ENCODE assay signal across 8 cellular contexts in the genomic region with DNA sequence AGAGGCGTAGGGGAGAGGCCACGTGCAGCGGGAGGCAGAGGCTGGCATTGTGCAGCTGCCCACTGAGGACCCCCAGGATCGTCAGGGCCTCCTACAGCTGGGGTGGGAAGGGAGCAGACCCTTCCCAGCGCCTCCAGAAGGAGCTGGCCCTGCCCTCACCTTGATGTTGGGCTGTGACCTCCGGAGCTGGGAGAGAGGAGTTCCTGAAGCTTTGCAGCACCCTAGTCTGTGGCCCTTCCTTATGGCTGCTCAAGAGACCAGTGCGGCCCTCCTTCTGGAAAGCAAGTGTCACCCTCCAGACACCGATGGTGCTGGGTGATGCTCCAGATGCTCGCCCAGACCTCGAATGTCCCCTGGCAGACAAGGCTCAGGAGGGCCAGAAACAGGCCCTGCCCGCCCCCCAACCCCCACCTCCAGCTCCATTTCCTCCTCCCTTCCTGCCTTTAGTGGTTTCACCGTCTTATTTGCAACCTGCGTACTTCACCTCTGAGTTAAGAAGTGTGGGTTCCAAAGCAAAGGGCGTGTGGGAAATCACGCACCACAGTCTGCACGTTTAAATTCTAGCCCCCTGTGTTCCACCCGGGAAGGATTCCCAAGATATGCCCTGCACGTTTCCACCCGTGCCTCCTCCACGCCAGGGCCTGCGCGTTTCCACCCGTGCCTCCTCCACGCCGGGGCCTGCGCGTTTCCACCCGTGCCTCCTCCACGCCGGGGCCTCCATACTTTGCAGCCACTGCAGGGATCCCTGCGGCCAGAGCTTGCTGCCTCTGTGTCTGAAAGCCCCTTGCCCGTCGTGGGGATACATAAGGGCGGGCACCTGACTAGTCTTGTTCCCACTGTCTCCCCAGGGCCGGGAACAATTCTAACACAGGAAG.
A peak's percentile ranks its signal among the peaks of the same experiment; 100 is the strongest.
DNase-seq lines count a peak whose midpoint lies in the region; ATAC-seq, FAIRE-seq and TF ChIP-seq lines count a peak whose summit lies in the region.
"Not testable (repeated sequence)": the region's sequence is repeated elsewhere in the genome, so short reads cannot be mapped to it uniquely, and the experiment has no call there.

No MANE protein-coding gene starts in this region.

- H2BK120ac ChIP-seq in mesenchymal stem cell (ENCODE audit: low read depth, low read length); neuronal stem cell (ENCODE audit: low read depth, low read length): not testable (repeated sequence)

- H3K4me1 Mint-ChIP-seq in T-cell (peaks cover 11 to 21% (median 21%) of the 10 kb centered on the region in 3 donors), endodermal cell (peaks cover 16% of the 10 kb centered on the region)

- H3K27me3 ChIP-seq in BLaER1; endodermal cell (ENCODE audit: control insufficient read depth, insufficient read depth, low read length, poor library complexity, severe bottlenecking); mesenchymal stem cell (ENCODE audit: control insufficient read depth in 1 of 2, insufficient read depth in 1 of 2, low read length in 2 of 2); neuronal stem cell (ENCODE audit: control insufficient read depth in 3 of 3, insufficient read depth in 3 of 3, low read depth in 1 of 3, low read length in 3 of 3): not testable (repeated sequence)

- H3K9me3 ChIP-seq in BLaER1; endodermal cell (ENCODE audit: control insufficient read depth, low read length); mesenchymal stem cell (ENCODE audit: control insufficient read depth, low read length); neuronal stem cell (replicated peaks in 1 of 2; ENCODE audit: control insufficient read depth in 2 of 2, insufficient read depth in 1 of 2, low read depth in 1 of 2, low read length in 2 of 2): not testable (repeated sequence)

- H2BK15ac ChIP-seq in mesenchymal stem cell (ENCODE audit: low read depth, poor library complexity, severe bottlenecking); neuronal stem cell (ENCODE audit: low read length): not testable (repeated sequence)

- CTCF ChIA-PET in T-cell (lab: Charles Lee) = not testable (repeated sequence)

- H3K27ac Mint-ChIP-seq in T-cell = peak overlapping the region in 1 of 2 donors; percentile 89
- H3K27ac Mint-ChIP-seq in activated naive CD4-positive, alpha-beta T cell treated with anti-CD3 and anti-CD28 coated beads, Interleukin-2, amount 50 U/mL, for 72 hours = peak overlapping the region; percentile 36 to 73
- not testable (repeated sequence) for H3K27ac Mint-ChIP-seq in endodermal cell

- H2AFZ ChIP-seq in mesenchymal stem cell (ENCODE audit: low read depth, low read length); neuronal stem cell (ENCODE audit: low read length): not testable (repeated sequence)

- not testable (repeated sequence) for H3K9me3 Mint-ChIP-seq in T-cell; activated naive CD4-positive, alpha-beta T cell treated with anti-CD3 and anti-CD28 coated beads, Interleukin-2, amount 50 U/mL, for 72 hours; endodermal cell

- H4K91ac ChIP-seq in mesenchymal stem cell (ENCODE audit: low read length); neuronal stem cell (ENCODE audit: low read depth, low read length, poor library complexity): not testable (repeated sequence)

- peak overlapping the region; percentile 51 for H3K4me2 ChIP-seq in BLaER1
- not testable (repeated sequence) for H3K4me2 ChIP-seq in mesenchymal stem cell (ENCODE audit: low read length, poor library complexity, severe bottlenecking); neuronal stem cell (ENCODE audit: insufficient read depth, low read length, poor library complexity, severe bottlenecking)

- TF ChIP-seq CTCF in endodermal cell (conservative IDR thresholded peaks at IDR 0.05) = not testable (repeated sequence)

- H3K4me1 ChIP-seq in BLaER1 = peaks cover 17% of the 10 kb centered on the region
- not testable (repeated sequence) for H3K4me1 ChIP-seq in endodermal cell (ENCODE audit: control insufficient read depth, insufficient read depth, low read length); mesenchymal stem cell (ENCODE audit: control insufficient read depth, insufficient read depth, low read depth, low read length); neuronal stem cell (ENCODE audit: control insufficient read depth in 2 of 2, insufficient read depth in 1 of 2, low read depth in 1 of 2, low read length in 2 of 2)

- H3K18ac ChIP-seq in mesenchymal stem cell (ENCODE audit: low read depth in 1 of 2, low read length in 2 of 2) = not testable (repeated sequence)
- peak overlapping the region; percentile 48 for H3K18ac ChIP-seq in neuronal stem cell (ENCODE audit: low read length)

- FAIRE-seq in HTR-8/SVneo (lab: Jason Lieb, UNC) = peak; percentile 64

- peak overlapping the region; percentile 41 for H4K8ac ChIP-seq in mesenchymal stem cell (ENCODE audit: low read length)
- not testable (repeated sequence) for H4K8ac ChIP-seq in neuronal stem cell (ENCODE audit: low read depth, low read length)

- not testable (repeated sequence) for H3K27me3 Mint-ChIP-seq in T-cell; endodermal cell (ENCODE audit: insufficient read depth)

- not testable (repeated sequence) for H2AK5ac ChIP-seq in mesenchymal stem cell (ENCODE audit: low read length, severe bottlenecking); neuronal stem cell (ENCODE audit: low read depth, low read length)

- not testable (repeated sequence) for H3K27ac ChIP-seq in BLaER1; endodermal cell (ENCODE audit: low read depth, low read length); mesenchymal stem cell (ENCODE audit: low read length, poor library complexity, severe bottlenecking); neuronal stem cell (replicated peaks; ENCODE audit: low read length)

- peak in 2 of 4 experiments; percentile 59 to 66 for ATAC-seq in T-cell (replicated peaks in 1 of 4)
- ATAC-seq in activated naive CD4-positive, alpha-beta T cell treated with anti-CD3 and anti-CD28 coated beads, Interleukin-2, amount 50 U/mL, for 72 hours = not testable (repeated sequence)

- not testable (repeated sequence) for DNase-seq in HTR-8/SVneo (ENCODE audit: insufficient read length, low spot score); T-cell; activated naive CD4-positive, alpha-beta T cell treated with anti-CD3 and anti-CD28 coated beads, Interleukin-2, amount 50 U/mL, for 72 hours (ENCODE audit: low spot score in 2 of 2); mesenchymal stem cell; neuronal stem cell (ENCODE audit: low spot score)
- DNase-seq in endodermal cell (peak; percentile 40), ureter (ENCODE audit: low spot score) (peak; percentile 43)

- H2BK5ac ChIP-seq in mesenchymal stem cell (ENCODE audit: low read depth, low read length, poor library complexity, severe bottlenecking); neuronal stem cell (ENCODE audit: low read length): not testable (repeated sequence)

- not testable (repeated sequence) for H3K4ac ChIP-seq in mesenchymal stem cell (ENCODE audit: low read depth in 1 of 2, low read length in 2 of 2); neuronal stem cell (ENCODE audit: low read length)

- not testable (repeated sequence) for H2BK12ac ChIP-seq in mesenchymal stem cell (ENCODE audit: low read length in 2 of 2); neuronal stem cell (ENCODE audit: low read length)

- H3K4me3 ChIP-seq in BLaER1; endodermal cell (ENCODE audit: low read length); mesenchymal stem cell (ENCODE audit: insufficient read depth in 1 of 2, low read depth in 1 of 2, low read length in 2 of 2); neuronal stem cell (ENCODE audit: low read length in 2 of 2): not testable (repeated sequence)

- H3K36me3 ChIP-seq in BLaER1; endodermal cell (ENCODE audit: control insufficient read depth, insufficient read depth, low read length); mesenchymal stem cell (ENCODE audit: control insufficient read depth in 1 of 2, insufficient read depth in 2 of 2, low read depth in 1 of 2, low read length in 2 of 2); neuronal stem cell (replicated peaks in 1 of 2; ENCODE audit: control insufficient read depth in 2 of 2, insufficient read depth in 2 of 2, low read length in 2 of 2): not testable (repeated sequence)

- 89 to 99% methylated on average over 15 to 34 of the region's 35 CpGs for WGBS in endodermal cell (ENCODE audit: insufficient coverage in 1 of 2, insufficient read length in 1 of 2), 2 experiments
- 92% methylated on average over 26 of the region's 35 CpGs for WGBS in mesenchymal stem cell
- WGBS in neuronal stem cell (ENCODE audit: extremely low coverage in 2 of 2, insufficient read length in 2 of 2, insufficient replicate concordance in 1 of 2), 2 donors = no CpG with 5 or more reads among the region's 35 CpGs

- POLR2A ChIA-PET in T-cell (lab: Charles Lee) = not testable (repeated sequence)

- not testable (repeated sequence) for H3K79me1 ChIP-seq in mesenchymal stem cell (replicated peaks; ENCODE audit: low read length, poor library complexity, severe bottlenecking); neuronal stem cell (ENCODE audit: low read depth, low read length)

- peak overlapping the region in 2 of 3 donors; percentile 28 to 43 for H3K4me3 Mint-ChIP-seq in T-cell
- H3K4me3 Mint-ChIP-seq in endodermal cell = not testable (repeated sequence)

- not testable (repeated sequence) for H3K23ac ChIP-seq in mesenchymal stem cell (ENCODE audit: low read length in 2 of 2); neuronal stem cell (ENCODE audit: low read depth, low read length, poor library complexity)

- H3K9ac ChIP-seq in BLaER1; endodermal cell (ENCODE audit: extremely low read depth, low read length, poor library complexity, severe bottlenecking); mesenchymal stem cell (ENCODE audit: low read length); neuronal stem cell (ENCODE audit: low read depth, low read length, poor library complexity): not testable (repeated sequence)

- not testable (repeated sequence) for H3K14ac ChIP-seq in mesenchymal stem cell (ENCODE audit: low read length in 2 of 2); neuronal stem cell (ENCODE audit: low read length)

- H3K36me3 Mint-ChIP-seq in T-cell = peaks cover 25% of the 10 kb centered on the region
- H3K36me3 Mint-ChIP-seq in activated naive CD4-positive, alpha-beta T cell treated with anti-CD3 and anti-CD28 coated beads, Interleukin-2, amount 50 U/mL, for 72 hours = peaks cover 14 to 22% of the 10 kb centered on the region in 2 donors
- H3K36me3 Mint-ChIP-seq in endodermal cell (ENCODE audit: low read depth) = not testable (repeated sequence)

- H4K20me1 ChIP-seq in BLaER1 = not testable (repeated sequence)
